Comparison of ENCODE assay signal across 1 cellular context in genomic region chr1:56457767-56458375, GRCh38.
A peak's percentile ranks its signal among the peaks of the same experiment; 100 is the strongest.
TF ChIP-seq lines count a peak whose summit lies in the region.

No MANE protein-coding gene starts in this region.

TF ChIP-seq in liver, 16 proteins besides CTCF, POLR2A, EP300 and RAD21 (continued from another document):
- TF ChIP-seq RXRA (IDR thresholded peaks at IDR 0.05) (peak in 1 of 2 donors; percentile 30), SP1 (IDR thresholded peaks at IDR 0.05) (peak; percentile 13), ZBTB33 (IDR thresholded peaks at IDR 0.05) (no peak)
